32 cellular contexts compared by ENCODE assay signal in genomic region chr6:167973092-167973880, GRCh38. TPM values are rescaled to one million over a fixed set of nuclear protein-coding genes. Genes with fewer than 3 reads are reported as not detected.
DNase-seq lines count a peak whose midpoint lies in the region; ATAC-seq, FAIRE-seq and TF ChIP-seq lines count a peak whose summit lies in the region.
"Had no signal": no experiment of that assay in that cellular context is flagged by ENCODE, and none has a peak within 500 bp of the region (broad histone marks: within the 10 kb centered on the region; RNA-seq: fewer than 3 reads in every experiment).

No MANE protein-coding gene starts in this region.

- FAIRE-seq in GM19239 (lab: Jason Lieb, UNC): no peak
- FAIRE-seq: A204.1, HTR-8/SVneo, urothelium cell line had no signal

- DNase-seq in NCI-H82 (lab: John Stamatoyannopoulos, UW) (peak; percentile 8), NCI-H82 treated with DMSO at 0.1 percent for 48 hours (lab: John Stamatoyannopoulos, UW; ENCODE audit: unreplicated experiment) (no peak), WTC11 (ENCODE audit: low spot score) (no peak), iPS-NIHi7 (ENCODE audit: extremely low spot score) (peak; percentile 51), GM19239 (ENCODE audit: insufficient read length, low spot score) (no peak), type B pancreatic cell (ENCODE audit: extremely low spot score, unreplicated experiment) (no peak)
- DNase-seq: activated CD4-positive, alpha-beta T cell treated with anti-CD3 and anti-CD28 coated beads for 4 hours; activated CD8-positive, alpha-beta memory T cell treated with anti-CD3 and anti-CD28 coated beads for 24 hours; activated gamma-delta T cell treated with Interleukin-2 at 50 U/mL for 16 hours; activated naive CD8-positive, alpha-beta T cell treated with anti-CD3 and anti-CD28 coated beads, Interleukin-2, amount 50 U/mL, for 24 hours; CD8-positive, alpha-beta memory T cell; cerebellar nuclear complex; GDM1; heart left ventricle; MM.1S; NCI-H1417; NCI-H2029 treated with DMSO at 0.1 percent for 48 hours; NCI-H446; nucleus accumbens; PC-3; psoas muscle; stimulated activated CD4-positive, alpha-beta T cell treated with anti-CD3 and anti-CD28 coated beads, Interleukin-4, amount 100 ng/mL, for 4 hours; stimulated activated naive CD4-positive, alpha-beta T cell; testis had no signal

- TF ChIP-seq CTCF in WTC11 (IDR thresholded peaks at IDR 0.05): no peak
- TF ChIP-seq CTCF in type B pancreatic cell (conservative IDR thresholded peaks at IDR 0.05): no peak

- H3K4me1 Mint-ChIP-seq in WTC11 (peaks cover 25% of the 10 kb centered on the region), type B pancreatic cell (ENCODE audit: unreplicated experiment) (peaks cover 32% of the 10 kb centered on the region)
- H3K4me1 Mint-ChIP-seq: activated naive CD8-positive, alpha-beta T cell treated with anti-CD3 and anti-CD28 coated beads, Interleukin-2, amount 50 U/mL, for 24 hours; CD8-positive, alpha-beta memory T cell had no signal

- H3K4me3 Mint-ChIP-seq in WTC11 (no peak overlapping the region), type B pancreatic cell (no peak overlapping the region)
- H3K4me3 Mint-ChIP-seq: activated naive CD8-positive, alpha-beta T cell treated with anti-CD3 and anti-CD28 coated beads, Interleukin-2, amount 50 U/mL, for 24 hours; CD8-positive, alpha-beta memory T cell had no signal

- H3K27ac Mint-ChIP-seq in WTC11: peak overlapping the region; percentile 2
- H3K27ac Mint-ChIP-seq in type B pancreatic cell: no peak overlapping the region
- H3K27ac Mint-ChIP-seq: activated naive CD8-positive, alpha-beta T cell treated with anti-CD3 and anti-CD28 coated beads, Interleukin-2, amount 50 U/mL, for 24 hours; CD8-positive, alpha-beta memory T cell had no signal

- POLR2A ChIA-PET in WTC11 (lab: Charles Lee): no interaction called here

- H3K36me3 Mint-ChIP-seq in WTC11 (peaks cover 24% of the 10 kb centered on the region), type B pancreatic cell (peaks cover 15% of the 10 kb centered on the region)

- no peaks in the 10 kb centered on the region for H3K27me3 Mint-ChIP-seq in WTC11 (ENCODE audit: low read depth)
- H3K27me3 Mint-ChIP-seq in type B pancreatic cell: no peaks in the 10 kb centered on the region

- CTCF ChIA-PET in WTC11 (lab: Charles Lee): no interaction called here

- ATAC-seq in WTC11 (peak; percentile 66), HG03469 (IDR thresholded peaks at IDR 0.05; ENCODE audit: unreplicated experiment) (no peak), HG02981 (IDR thresholded peaks at IDR 0.05; ENCODE audit: unreplicated experiment) (no peak)
- ATAC-seq: activated naive CD8-positive, alpha-beta T cell treated with anti-CD3 and anti-CD28 coated beads, Interleukin-2, amount 50 U/mL, for 24 hours; PC-3; psoas muscle; SK-N-SH treated with all-trans-retinoic acid at 6 μM for 48 hours had no signal

- H3K9me3 Mint-ChIP-seq in WTC11 (no peaks in the 10 kb centered on the region), type B pancreatic cell (no peaks in the 10 kb centered on the region)
- H3K9me3 Mint-ChIP-seq: activated naive CD8-positive, alpha-beta T cell treated with anti-CD3 and anti-CD28 coated beads, Interleukin-2, amount 50 U/mL, for 24 hours; CD8-positive, alpha-beta memory T cell had no signal

TF ChIP-seq in WTC11, 78 proteins besides CTCF, POLR2A, EP300 and RAD21:
- no peak for TF ChIP-seq TEAD1 (CRISPR knock-in tag; IDR thresholded peaks at IDR 0.05)
- TF ChIP-seq ZNF423 (CRISPR knock-in tag; IDR thresholded peaks at IDR 0.05): peak; percentile 94

RNA-seq across cellular contexts. Expression of gene KIF25, which starts 24.2 kb away (rescaled TPM):
- total RNA-seq in WTC11 (2021) (0.28 to 1.1 TPM (median 0.71 TPM) in 3 replicates), type B pancreatic cell (ENCODE audit: low replicate concordance) (not detected in 2 replicates)
- total RNA-seq: CD8-positive, alpha-beta memory T cell; myocyte; PC-3; T-helper 2 cell treated with Interferon-gamma antibody and Interleukin-4, amounts not matched to agents 100 ng/mL and 5 ng/mL, for 36 hours had no signal

Comparison
In these comparisons a context has a peak if more than half of its experiments do, and no peak if none do; other contexts are left out.
1. DNase-seq: peak in NCI-H82 (single experiment) and iPS-NIHi7 (single experiment); none in NCI-H82 treated with DMSO at 0.1 percent for 48 hours (single experiment), WTC11 (single experiment), GM19239 (single experiment) and type B pancreatic cell (single experiment).